In the genomic region with DNA sequence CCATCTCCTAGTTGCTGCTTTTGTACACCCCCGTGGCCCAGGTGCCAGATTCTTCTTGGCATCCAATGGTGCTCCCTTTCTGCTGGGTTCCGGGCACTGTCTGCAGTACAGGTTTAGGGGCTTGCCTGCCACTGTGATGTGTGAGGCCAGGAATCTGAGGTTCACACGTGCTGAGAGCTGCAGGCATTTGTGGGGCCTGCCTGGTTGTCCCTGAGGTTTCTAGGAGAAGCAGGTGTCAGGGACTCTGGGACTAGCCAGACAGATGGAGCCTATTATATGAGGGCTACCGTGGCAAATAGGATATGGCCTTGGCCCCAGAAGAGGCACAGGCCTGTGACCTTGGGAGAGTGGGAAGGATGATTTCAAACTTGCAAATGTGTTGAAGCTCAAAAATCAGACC, we compare ENCODE assay signal across 19 cellular contexts. TPM values are rescaled to one million over a fixed set of nuclear protein-coding genes. Genes with fewer than 3 reads are reported as not detected.
DNase-seq lines count a peak whose midpoint lies in the region; ATAC-seq, FAIRE-seq and TF ChIP-seq lines count a peak whose summit lies in the region.
"Had no signal": no experiment of that assay in that cellular context is flagged by ENCODE, and none has a peak within 500 bp of the region (broad histone marks: within the 10 kb centered on the region; RNA-seq: fewer than 3 reads in every experiment).

No MANE protein-coding gene starts in this region.

- no peak for TF ChIP-seq POLR2A in vagina (IDR thresholded peaks at IDR 0.05)
- TF ChIP-seq POLR2A in H54 (IDR thresholded peaks at IDR 0.05; ENCODE audit: low read depth, low read length): no peak

- H3K36me3 ChIP-seq in left ventricle myocardium inferior: peaks cover 64% of the 10 kb centered on the region
- H3K36me3 ChIP-seq in vagina: peaks cover 0 to 51% of the 10 kb centered on the region in 2 donors

- H3K36me3 Mint-ChIP-seq in nephron progenitor cell (ENCODE audit: low read depth): peaks cover 40% of the 10 kb centered on the region

- H3K4me1 ChIP-seq in left ventricle myocardium inferior (peaks cover 50% of the 10 kb centered on the region), vagina (peaks cover 41% of the 10 kb centered on the region)

- TF ChIP-seq CTCF in left ventricle myocardium inferior (IDR thresholded peaks at IDR 0.05; ENCODE audit: borderline replicate concordance): no peak
- no peak for TF ChIP-seq CTCF in nephron progenitor cell (IDR thresholded peaks at IDR 0.05)
- TF ChIP-seq CTCF in vagina (IDR thresholded peaks at IDR 0.05): no peak

- H3K9me3 Mint-ChIP-seq in nephron progenitor cell: no peaks in the 10 kb centered on the region
- H3K9me3 Mint-ChIP-seq: activated CD4-positive, alpha-beta T cell treated with anti-CD3 and anti-CD28 coated beads, Interleukin-2, amount 10 ng/mL, durations not matched to agents 7 days and 5 days; CD8-positive, alpha-beta T cell; memory B cell; natural killer cell treated with Interleukin-12 subunit alpha and Interleukin-12 subunit beta and Interleukin-15 and Interleukin-18, amount 100 ng/mL, for 72 hours had no signal

- H3K9me3 ChIP-seq in left ventricle myocardium inferior (replicated peaks): no peaks in the 10 kb centered on the region
- H3K9me3 ChIP-seq in vagina: no peaks in the 10 kb centered on the region
- H3K9me3 ChIP-seq: upper lobe of right lung had no signal

- DNase-seq in Right ventricle myocardium superior: no peak
- no peak for DNase-seq in left ventricle myocardium inferior
- DNase-seq in ecto neural progenitor cell (ENCODE audit: low spot score): peak; percentile 40
- DNase-seq in nephron progenitor cell: no peak
- DNase-seq in vagina (ENCODE audit: extremely low spot score in 2 of 2): no peak
- no peak for DNase-seq in H54 (ENCODE audit: insufficient read length, low spot score)
- DNase-seq in superior temporal gyrus (ENCODE audit: extremely low spot score): no peak
- no peak for DNase-seq in GF-D8 (lab: John Stamatoyannopoulos, UW)
- DNase-seq: activated CD4-positive, alpha-beta T cell treated with anti-CD3 and anti-CD28 coated beads, Interleukin-2, amount 10 ng/mL, durations not matched to agents 7 days and 5 days; activated CD8-positive, alpha-beta memory T cell treated with anti-CD3 and anti-CD28 coated beads, Interleukin-2, amount 50 U/mL, for 4 hours; brain microvascular endothelial cell; CD8-positive, alpha-beta T cell; DND-41; islet precursor cell; NCI-H146; NCI-H226; upper lobe of right lung had no signal

- H3K4me3 ChIP-seq in left ventricle myocardium inferior (no peak overlapping the region), vagina (no peak overlapping the region)
- H3K4me3 ChIP-seq: upper lobe of right lung had no signal

- peaks cover 33% of the 10 kb centered on the region for H3K4me1 Mint-ChIP-seq in nephron progenitor cell
- H3K4me1 Mint-ChIP-seq: activated CD4-positive, alpha-beta T cell treated with anti-CD3 and anti-CD28 coated beads, Interleukin-2, amount 10 ng/mL, durations not matched to agents 7 days and 5 days had no signal

- H3K27ac Mint-ChIP-seq in nephron progenitor cell: peak overlapping the region; percentile 53
- H3K27ac Mint-ChIP-seq: activated CD4-positive, alpha-beta T cell treated with anti-CD3 and anti-CD28 coated beads, Interleukin-2, amount 10 ng/mL, durations not matched to agents 7 days and 5 days; CD8-positive, alpha-beta T cell; memory B cell had no signal

- no peaks in the 10 kb centered on the region for H3K27me3 Mint-ChIP-seq in nephron progenitor cell (ENCODE audit: low read depth, poor library complexity)
- H3K27me3 Mint-ChIP-seq: activated CD4-positive, alpha-beta T cell treated with anti-CD3 and anti-CD28 coated beads, Interleukin-2, amount 10 ng/mL, durations not matched to agents 7 days and 5 days; memory B cell; natural killer cell treated with Interleukin-12 subunit alpha and Interleukin-12 subunit beta and Interleukin-15 and Interleukin-18, amount 100 ng/mL, for 72 hours had no signal

- no peak overlapping the region for H3K27ac ChIP-seq in left ventricle myocardium inferior (replicated peaks)
- H3K27ac ChIP-seq in vagina: peak overlapping the region; percentile 18
- H3K27ac ChIP-seq: brain microvascular endothelial cell, upper lobe of right lung had no signal

- intact Hi-C loops in Right ventricle myocardium superior (cut with DNase I) (no loop called here), left ventricle myocardium inferior (cut with micrococcal nuclease) (no loop called here), vagina (cut with DNase I) (no loop called here)

- ATAC-seq in Right ventricle myocardium superior (ENCODE audit: poor library complexity): peak; percentile 16
- ATAC-seq: CD8-positive, alpha-beta T cell; natural killer cell treated with Interleukin-12 subunit alpha and Interleukin-12 subunit beta and Interleukin-15 and Interleukin-18, amount 100 ng/mL, for 72 hours; upper lobe of right lung had no signal

- H3K27me3 ChIP-seq in left ventricle myocardium inferior (ENCODE audit: low read depth) (no peaks in the 10 kb centered on the region), vagina (no peaks in the 10 kb centered on the region)
- H3K27me3 ChIP-seq: brain microvascular endothelial cell, upper lobe of right lung had no signal

- FAIRE-seq in H54 (lab: Jason Lieb, UNC): no peak

- H3K4me3 Mint-ChIP-seq in nephron progenitor cell: no peak overlapping the region
- H3K4me3 Mint-ChIP-seq: activated CD4-positive, alpha-beta T cell treated with anti-CD3 and anti-CD28 coated beads, Interleukin-2, amount 10 ng/mL, durations not matched to agents 7 days and 5 days; CD8-positive, alpha-beta T cell; memory B cell; natural killer cell treated with Interleukin-12 subunit alpha and Interleukin-12 subunit beta and Interleukin-15 and Interleukin-18, amount 100 ng/mL, for 72 hours had no signal

RNA-seq across cellular contexts. Expression of gene NDEL1, which starts 29.3 kb away (rescaled TPM):
- total RNA-seq in Right ventricle myocardium superior (24.8 TPM), left ventricle myocardium inferior (25.0 TPM), vagina (66.5 TPM)
